In the genomic region with DNA sequence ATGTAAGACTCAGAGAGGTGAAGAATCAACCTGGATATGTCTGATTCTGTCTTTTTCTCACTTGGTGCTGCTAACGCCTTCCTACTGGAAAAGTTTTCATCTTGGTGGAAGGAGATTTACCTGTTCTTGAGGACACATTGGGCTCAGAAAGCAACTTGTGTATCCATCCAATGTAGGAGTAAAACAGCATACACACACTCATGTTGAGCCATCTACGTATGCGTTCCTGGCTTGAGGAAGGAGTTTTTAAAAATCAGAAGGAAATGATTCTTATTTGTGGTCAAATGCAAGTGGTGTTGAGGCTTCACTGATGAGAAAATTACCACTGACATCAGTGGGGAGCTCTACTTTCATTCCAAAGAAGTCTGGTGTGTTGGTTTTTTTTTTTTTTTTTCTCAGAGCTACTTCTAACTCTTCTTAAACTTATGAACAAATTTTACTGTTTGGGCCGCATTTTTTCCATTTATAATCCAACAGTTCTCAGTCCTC, we compare ENCODE assay signal across 27 cellular contexts. TPM values are rescaled to one million over a fixed set of nuclear protein-coding genes. Genes with fewer than 3 reads are reported as not detected.
DNase-seq lines count a peak whose midpoint lies in the region; FAIRE-seq and TF ChIP-seq lines count a peak whose summit lies in the region.
"Had no signal": no experiment of that assay in that cellular context is flagged by ENCODE, and none has a peak within 500 bp of the region (broad histone marks: within the 10 kb centered on the region; RNA-seq: fewer than 3 reads in every experiment).

No MANE protein-coding gene starts in this region.

- POLR2A ChIA-PET in CD8-positive, alpha-beta memory T cell (lab: Charles Lee), result no interaction called here

- no peak overlapping the region for H2BK15ac ChIP-seq in mesenchymal stem cell (ENCODE audit: low read depth, poor library complexity, severe bottlenecking)

- peaks cover 0 to 4% (median 2%) of the 10 kb centered on the region in 3 donors for H3K36me3 Mint-ChIP-seq in CD8-positive, alpha-beta memory T cell
- H3K36me3 Mint-ChIP-seq in activated T-helper 1 cell treated with anti-CD3 and anti-CD28 coated beads, Interleukin-12 subunit alpha, Interleukin-12 subunit beta, Interleukin-2, Interleukin-4 antibody, amounts not matched to agents 30 ng/mL and 10 ng/mL and 1 ng/mL, durations not matched to agents 14 hours and 24 hours and 36 hours (ENCODE audit: low read depth), result peaks cover 12% of the 10 kb centered on the region

- no peaks in the 10 kb centered on the region for H3K27me3 ChIP-seq in CD8-positive, alpha-beta memory T cell (ENCODE audit: insufficient read depth, low read length, poor library complexity, severe bottlenecking)
- no peaks in the 10 kb centered on the region for H3K27me3 ChIP-seq in keratinocyte (ENCODE audit: control insufficient read depth, extremely low read depth, insufficient read depth, low read length)
- no peaks in the 10 kb centered on the region for H3K27me3 ChIP-seq in mesenchymal stem cell (ENCODE audit: control insufficient read depth in 1 of 2, insufficient read depth in 1 of 2, low read length in 2 of 2)
- H3K27me3 ChIP-seq in tibial artery, result peaks cover 0 to 4% of the 10 kb centered on the region in 2 donors
- H3K27me3 ChIP-seq: BLaER1 treated with 17β-estradiol and CSF1 and Interleukin-3, amounts not matched to agents 10 nM and 100 nM; suprapubic skin had no signal

- no peak overlapping the region for H4K91ac ChIP-seq in mesenchymal stem cell (ENCODE audit: low read length)

- H3K4ac ChIP-seq in mesenchymal stem cell (ENCODE audit: low read depth in 1 of 2, low read length in 2 of 2), result no peak overlapping the region

- no peaks in the 10 kb centered on the region for H3K36me3 ChIP-seq in CD8-positive, alpha-beta memory T cell (ENCODE audit: insufficient read depth, low read length)
- no peaks in the 10 kb centered on the region for H3K36me3 ChIP-seq in keratinocyte (ENCODE audit: control insufficient read depth in 2 of 2, extremely low read depth in 1 of 2, insufficient read depth in 2 of 2, low read length in 2 of 2)
- H3K36me3 ChIP-seq in mesenchymal stem cell (ENCODE audit: control insufficient read depth in 1 of 2, insufficient read depth in 2 of 2, low read depth in 1 of 2, low read length in 2 of 2), result no peaks in the 10 kb centered on the region
- H3K36me3 ChIP-seq in tibial artery, result no peaks in the 10 kb centered on the region
- H3K36me3 ChIP-seq: BLaER1 treated with 17β-estradiol and CSF1 and Interleukin-3, amounts not matched to agents 10 nM and 100 nM; suprapubic skin had no signal

- no peak overlapping the region for H2BK12ac ChIP-seq in mesenchymal stem cell (ENCODE audit: low read length in 2 of 2)

- peaks cover 0 to 6% (median 2%) of the 10 kb centered on the region in 5 donors for H3K9me3 Mint-ChIP-seq in CD8-positive, alpha-beta memory T cell
- peaks cover 8% of the 10 kb centered on the region for H3K9me3 Mint-ChIP-seq in activated T-helper 1 cell treated with anti-CD3 and anti-CD28 coated beads, Interleukin-12 subunit alpha, Interleukin-12 subunit beta, Interleukin-2, Interleukin-4 antibody, amounts not matched to agents 30 ng/mL and 10 ng/mL and 1 ng/mL, durations not matched to agents 14 hours and 24 hours and 36 hours
- H3K9me3 Mint-ChIP-seq: activated naive CD4-positive, alpha-beta T cell treated with anti-CD3 and anti-CD28 coated beads, Interleukin-2, amount 50 U/mL, for 24 hours had no signal

- H2AFZ ChIP-seq in keratinocyte (ENCODE audit: control insufficient read depth, low read length) (no peak overlapping the region), mesenchymal stem cell (ENCODE audit: low read depth, low read length) (no peak overlapping the region)

- H3K4me2 ChIP-seq in keratinocyte (ENCODE audit: control insufficient read depth, extremely low read depth, insufficient read depth, low read depth, low read length) (no peak overlapping the region), mesenchymal stem cell (ENCODE audit: low read length, poor library complexity, severe bottlenecking) (no peak overlapping the region)
- H3K4me2 ChIP-seq: BLaER1 treated with 17β-estradiol and CSF1 and Interleukin-3, amounts not matched to agents 10 nM and 100 nM had no signal

- H3K23ac ChIP-seq in mesenchymal stem cell (ENCODE audit: low read length in 2 of 2), result no peak overlapping the region

- H3K9ac ChIP-seq in keratinocyte (ENCODE audit: control insufficient read depth, extremely low read depth, insufficient read depth, low read length), result no peak overlapping the region
- no peak overlapping the region for H3K9ac ChIP-seq in mesenchymal stem cell (ENCODE audit: low read length)
- H3K9ac ChIP-seq: BLaER1 treated with 17β-estradiol and CSF1 and Interleukin-3, amounts not matched to agents 10 nM and 100 nM had no signal

- TF ChIP-seq CTCF in keratinocyte (optimal IDR thresholded peaks at IDR 0.05 in 1 of 3, IDR thresholded peaks at IDR 0.05 in 1 of 3, conservative IDR thresholded peaks at IDR 0.05 in 1 of 3; ENCODE audit: extremely low read depth in 1 of 3, insufficient read depth in 2 of 3, low read length in 3 of 3) (no peak), tibial artery (IDR thresholded peaks at IDR 0.05) (no peak)

- H3K27ac Mint-ChIP-seq in CD8-positive, alpha-beta memory T cell, result peak overlapping the region in 6 of 8 donors; percentile 20 to 63 (median 39)
- peak overlapping the region; percentile 41 for H3K27ac Mint-ChIP-seq in activated T-helper 1 cell treated with anti-CD3 and anti-CD28 coated beads, Interleukin-12 subunit alpha, Interleukin-12 subunit beta, Interleukin-2, Interleukin-4 antibody, amounts not matched to agents 30 ng/mL and 10 ng/mL and 1 ng/mL, durations not matched to agents 14 hours and 24 hours and 36 hours
- H3K27ac Mint-ChIP-seq: activated B cell treated with CpG ODN at 0.5 μM for 24 hours; activated naive CD4-positive, alpha-beta T cell treated with anti-CD3 and anti-CD28 coated beads, Interleukin-2, amount 50 U/mL, for 24 hours; naive B cell had no signal

- intact Hi-C loops in activated T-helper 1 cell treated with anti-CD3 and anti-CD28 coated beads, Interleukin-12 subunit alpha, Interleukin-12 subunit beta, Interleukin-2, Interleukin-4 antibody, amounts not matched to agents 30 ng/mL and 10 ng/mL and 1 ng/mL, durations not matched to agents 14 hours and 24 hours and 36 hours (cut with micrococcal nuclease), result loop anchor here (5.0 to 10.0 kb wide), 2 partner anchors 57 to 281 kb away; partner anchors contain the start of gene XCL1
- intact Hi-C loops in tibial artery (cut with DNase I; ENCODE audit: low total_unique reads), result no loop called here

- no peaks in the 10 kb centered on the region for H3K9me1 ChIP-seq in keratinocyte (ENCODE audit: control insufficient read depth, extremely low read depth, insufficient read depth, low read length)

- H2AK5ac ChIP-seq in mesenchymal stem cell (ENCODE audit: low read length, severe bottlenecking), result no peak overlapping the region

- no peak overlapping the region for H3K18ac ChIP-seq in mesenchymal stem cell (ENCODE audit: low read depth in 1 of 2, low read length in 2 of 2)

- H3K27me3 Mint-ChIP-seq in CD8-positive, alpha-beta memory T cell, result no peaks in the 10 kb centered on the region
- H3K27me3 Mint-ChIP-seq in activated T-helper 1 cell treated with anti-CD3 and anti-CD28 coated beads, Interleukin-12 subunit alpha, Interleukin-12 subunit beta, Interleukin-2, Interleukin-4 antibody, amounts not matched to agents 30 ng/mL and 10 ng/mL and 1 ng/mL, durations not matched to agents 14 hours and 24 hours and 36 hours (ENCODE audit: insufficient read depth), result no peaks in the 10 kb centered on the region
- H3K27me3 Mint-ChIP-seq: activated naive CD4-positive, alpha-beta T cell treated with anti-CD3 and anti-CD28 coated beads, Interleukin-2, amount 50 U/mL, for 24 hours had no signal

- no peak overlapping the region for H2BK5ac ChIP-seq in mesenchymal stem cell (ENCODE audit: low read depth, low read length, poor library complexity, severe bottlenecking)

- H3K4me1 Mint-ChIP-seq in CD8-positive, alpha-beta memory T cell, result peaks cover 79 to 92% (median 80%) of the 10 kb centered on the region in 3 donors
- H3K4me1 Mint-ChIP-seq in activated T-helper 1 cell treated with anti-CD3 and anti-CD28 coated beads, Interleukin-12 subunit alpha, Interleukin-12 subunit beta, Interleukin-2, Interleukin-4 antibody, amounts not matched to agents 30 ng/mL and 10 ng/mL and 1 ng/mL, durations not matched to agents 14 hours and 24 hours and 36 hours (ENCODE audit: low read depth), result peaks cover 75% of the 10 kb centered on the region
- H3K4me1 Mint-ChIP-seq: activated B cell treated with CpG ODN at 0.5 μM for 24 hours had no signal

- peaks cover 80% of the 10 kb centered on the region for H3K4me1 ChIP-seq in CD8-positive, alpha-beta memory T cell (ENCODE audit: insufficient read depth, low read length)
- H3K4me1 ChIP-seq in keratinocyte (ENCODE audit: control insufficient read depth, extremely low read depth, insufficient read depth, low read length), result no peaks in the 10 kb centered on the region
- no peaks in the 10 kb centered on the region for H3K4me1 ChIP-seq in mesenchymal stem cell (ENCODE audit: control insufficient read depth, insufficient read depth, low read depth, low read length)
- no peaks in the 10 kb centered on the region for H3K4me1 ChIP-seq in tibial artery
- H3K4me1 ChIP-seq: suprapubic skin had no signal

- H4K8ac ChIP-seq in mesenchymal stem cell (ENCODE audit: low read length), result no peak overlapping the region

- H4K20me1 ChIP-seq in keratinocyte (ENCODE audit: control insufficient read depth, extremely low read depth, insufficient read depth, low read length), result no peaks in the 10 kb centered on the region
- H4K20me1 ChIP-seq: BLaER1 treated with 17β-estradiol and CSF1 and Interleukin-3, amounts not matched to agents 10 nM and 100 nM had no signal

- 80% methylated on average over 1 of the region's 4 CpGs for WGBS in mesenchymal stem cell

- peak overlapping the region in 5 of 7 donors; percentile 26 to 78 (median 46) for H3K4me3 Mint-ChIP-seq in CD8-positive, alpha-beta memory T cell
- H3K4me3 Mint-ChIP-seq in activated T-helper 1 cell treated with anti-CD3 and anti-CD28 coated beads, Interleukin-12 subunit alpha, Interleukin-12 subunit beta, Interleukin-2, Interleukin-4 antibody, amounts not matched to agents 30 ng/mL and 10 ng/mL and 1 ng/mL, durations not matched to agents 14 hours and 24 hours and 36 hours, result peak overlapping the region; percentile 29
- H3K4me3 Mint-ChIP-seq: activated B cell treated with CpG ODN at 0.5 μM for 24 hours; activated naive CD4-positive, alpha-beta T cell treated with anti-CD3 and anti-CD28 coated beads, Interleukin-2, amount 50 U/mL, for 24 hours; naive B cell had no signal

- no peaks in the 10 kb centered on the region for H3K79me1 ChIP-seq in mesenchymal stem cell (replicated peaks; ENCODE audit: low read length, poor library complexity, severe bottlenecking)

- CTCF ChIA-PET in CD8-positive, alpha-beta memory T cell (lab: Charles Lee), result interaction anchor here (0.8 to 1.7 kb wide), 3 partner anchors 17 to 175 kb away, joined by 3 to 7 read pairs (median 4); no protein-coding TSS in a partner anchor

- FAIRE-seq in keratinocyte (lab: Jason Lieb, UNC), result peak; percentile 58
- FAIRE-seq: endothelial cell of umbilical vein, urothelium cell line had no signal

- H3K9me3 ChIP-seq in CD8-positive, alpha-beta memory T cell (ENCODE audit: low read length), result no peaks in the 10 kb centered on the region
- no peaks in the 10 kb centered on the region for H3K9me3 ChIP-seq in keratinocyte (ENCODE audit: control insufficient read depth, low read depth, low read length)
- no peaks in the 10 kb centered on the region for H3K9me3 ChIP-seq in mesenchymal stem cell (ENCODE audit: control insufficient read depth, low read length)
- no peaks in the 10 kb centered on the region for H3K9me3 ChIP-seq in tibial artery
- H3K9me3 ChIP-seq: suprapubic skin had no signal

- H3K27ac ChIP-seq in CD8-positive, alpha-beta memory T cell (ENCODE audit: low read depth, low read length), result no peak overlapping the region
- no peak overlapping the region for H3K27ac ChIP-seq in keratinocyte (ENCODE audit: control insufficient read depth, insufficient read depth, low read length)
- no peak overlapping the region for H3K27ac ChIP-seq in mesenchymal stem cell (ENCODE audit: low read length, poor library complexity, severe bottlenecking)
- H3K27ac ChIP-seq in tibial artery, result no peak overlapping the region
- H3K27ac ChIP-seq: BLaER1 treated with 17β-estradiol and CSF1 and Interleukin-3, amounts not matched to agents 10 nM and 100 nM; dorsolateral prefrontal cortex; HL-60; suprapubic skin had no signal

- peak overlapping the region; percentile 10 for H3K4me3 ChIP-seq in CD8-positive, alpha-beta memory T cell (ENCODE audit: low read length)
- no peak overlapping the region for H3K4me3 ChIP-seq in keratinocyte (ENCODE audit: control insufficient read depth in 2 of 3, extremely low read depth in 1 of 3, insufficient read depth in 2 of 3, low read depth in 1 of 3, low read length in 3 of 3)
- H3K4me3 ChIP-seq in mesenchymal stem cell (ENCODE audit: insufficient read depth in 1 of 2, low read depth in 1 of 2, low read length in 2 of 2), result no peak overlapping the region
- no peak overlapping the region for H3K4me3 ChIP-seq in tibial artery
- H3K4me3 ChIP-seq: BLaER1 treated with 17β-estradiol and CSF1 and Interleukin-3, amounts not matched to agents 10 nM and 100 nM; dorsolateral prefrontal cortex; suprapubic skin had no signal

- H3K14ac ChIP-seq in mesenchymal stem cell (ENCODE audit: low read length in 2 of 2), result no peak overlapping the region

- H2BK120ac ChIP-seq in mesenchymal stem cell (ENCODE audit: low read depth, low read length), result no peak overlapping the region

- DNase-seq in CD8-positive, alpha-beta memory T cell, result peak in 1 of 5 donors; percentile 18
- DNase-seq in Kasumi-1 (lab: John Stamatoyannopoulos, UW) (peak; percentile 24 to 25), keratinocyte (ENCODE audit: low read depth, low spot score) (no peak), HuH-7.5 (ENCODE audit: low spot score) (no peak), mesenchymal stem cell (no peak), tibial artery (no peak)
- no peak for DNase-seq in activated T-helper 1 cell treated with anti-CD3 and anti-CD28 coated beads, Interleukin-12 subunit alpha, Interleukin-12 subunit beta, Interleukin-2, Interleukin-4 antibody, amounts not matched to agents 30 ng/mL and 10 ng/mL and 1 ng/mL, durations not matched to agents 14 hours and 24 hours and 36 hours (ENCODE audit: low spot score)
- DNase-seq: activated B cell treated with CpG ODN at 0.5 μM for 24 hours, Calu3, dorsolateral prefrontal cortex, left colon, mesendoderm, naive B cell, NCI-H1105 treated with DMSO at 0.1 percent for 48 hours, NCI-H2029, NCI-H2227 treated with DMSO at 0.1 percent for 48 hours, occipital lobe, T1000 had no signal

- dilution Hi-C loops in keratinocyte (cut with MboI; ENCODE audit: extremely low pct_ligation_motif_present, low sequenced_read_pairs), result no loop called here

- no peaks in the 10 kb centered on the region for H3K79me2 ChIP-seq in keratinocyte (ENCODE audit: control insufficient read depth, insufficient read depth, low read length)

RNA-seq across cellular contexts. Expression of gene XCL2, which starts 25.6 kb away (rescaled TPM):
- 100 to 1,000 TPM; 316 to 350 TPM for total RNA-seq in CD8-positive, alpha-beta memory T cell
- polyA plus RNA-seq in CD8-positive, alpha-beta memory T cell, result 90.6 TPM
- total RNA-seq in activated T-helper 1 cell treated with anti-CD3 and anti-CD28 coated beads, Interleukin-12 subunit alpha, Interleukin-12 subunit beta, Interleukin-2, Interleukin-4 antibody, amounts not matched to agents 30 ng/mL and 10 ng/mL and 1 ng/mL, durations not matched to agents 14 hours and 24 hours and 36 hours, result 51.7 and 53.2 TPM in 2 replicates
- not detected in 3 replicates for polyA plus RNA-seq in keratinocyte
- not detected for polyA plus RNA-seq in keratinocyte (2011; ENCODE audit: low read depth)
- polyA plus RNA-seq in keratinocyte (2011; cell fraction: cytosol; rRNA removed), result not detected in 2 replicates
- not detected in 2 replicates for polyA plus RNA-seq in keratinocyte (2011; cell fraction: nucleus; rRNA removed)
- polyA plus RNA-seq in keratinocyte (2012; ENCODE audit: low replicate concordance), result not detected in 2 replicates
- not detected in 3 replicates for polyA minus RNA-seq in keratinocyte
- not detected for polyA minus RNA-seq in keratinocyte (2011; cell fraction: cytosol; rRNA and poly(A)+ RNA removed)
- polyA minus RNA-seq in keratinocyte (2011; cell fraction: nucleus; rRNA and poly(A)+ RNA removed), result not detected in 2 replicates
- polyA plus RNA-seq in mesenchymal stem cell (2013, experiment 1 of 2), result not detected
- polyA plus RNA-seq in mesenchymal stem cell (2013, experiment 2 of 2), result not detected
- total RNA-seq: activated B cell treated with CpG ODN at 0.5 μM for 24 hours, Calu3, Daoy, endothelial cell of umbilical vein, occipital lobe, pulmonary artery endothelial cell, suprapubic skin had no signal
- polyA plus RNA-seq: endothelial cell of umbilical vein had no signal

RNA-seq across cellular contexts. Expression of gene XCL1, which starts 58.2 kb away (rescaled TPM):
- 100 to 1,000 TPM; 242 to 258 TPM for total RNA-seq in CD8-positive, alpha-beta memory T cell
- 30.3 TPM for polyA plus RNA-seq in CD8-positive, alpha-beta memory T cell
- 16.4 and 16.9 TPM in 2 replicates for total RNA-seq in activated T-helper 1 cell treated with anti-CD3 and anti-CD28 coated beads, Interleukin-12 subunit alpha, Interleukin-12 subunit beta, Interleukin-2, Interleukin-4 antibody, amounts not matched to agents 30 ng/mL and 10 ng/mL and 1 ng/mL, durations not matched to agents 14 hours and 24 hours and 36 hours
- polyA plus RNA-seq in keratinocyte, result 0.18 to 0.33 TPM in 2 of 3 replicates, not detected in the other
- polyA plus RNA-seq in keratinocyte (2011; ENCODE audit: low read depth), result not detected
- polyA plus RNA-seq in keratinocyte (2011; cell fraction: cytosol; rRNA removed), result not detected in 2 replicates
- polyA plus RNA-seq in keratinocyte (2011; cell fraction: nucleus; rRNA removed), result not detected in 2 replicates
- polyA plus RNA-seq in keratinocyte (2012; ENCODE audit: low replicate concordance), result 0.16 TPM in 1 of 2 replicates, not detected in the other
- not detected in 3 replicates for polyA minus RNA-seq in keratinocyte
- polyA minus RNA-seq in keratinocyte (2011; cell fraction: cytosol; rRNA and poly(A)+ RNA removed), result not detected
- polyA minus RNA-seq in keratinocyte (2011; cell fraction: nucleus; rRNA and poly(A)+ RNA removed), result not detected in 2 replicates
- not detected for polyA plus RNA-seq in mesenchymal stem cell (2013, experiment 1 of 2)
- polyA plus RNA-seq in mesenchymal stem cell (2013, experiment 2 of 2), result not detected
- total RNA-seq: activated B cell treated with CpG ODN at 0.5 μM for 24 hours, Calu3, Daoy, endothelial cell of umbilical vein, M059J, occipital lobe, pulmonary artery endothelial cell, suprapubic skin had no signal
- polyA plus RNA-seq: endothelial cell of umbilical vein had no signal

Comparison
In these comparisons a context has a peak if more than half of its experiments do, and no peak if none do; other contexts are left out.
1. DNase-seq: peak in Kasumi-1 (2 of 2); none in activated T-helper 1 cell treated with anti-CD3 and anti-CD28 coated beads, Interleukin-12 subunit alpha, Interleukin-12 subunit beta, Interleukin-2, Interleukin-4 antibody, amounts not matched to agents 30 ng/mL and 10 ng/mL and 1 ng/mL, durations not matched to agents 14 hours and 24 hours and 36 hours (single experiment), keratinocyte (single experiment), HuH-7.5 (single experiment), mesenchymal stem cell (single experiment) and tibial artery (0 of 2).
2. RNA of gene XCL1, which starts 58.2 kb away (total RNA-seq): 242 to 258 TPM in CD8-positive, alpha-beta memory T cell; 16.4 to 16.9 TPM in activated T-helper 1 cell treated with anti-CD3 and anti-CD28 coated beads, Interleukin-12 subunit alpha, Interleukin-12 subunit beta, Interleukin-2, Interleukin-4 antibody, amounts not matched to agents 30 ng/mL and 10 ng/mL and 1 ng/mL, durations not matched to agents 14 hours and 24 hours and 36 hours; every median in the first group is over 10 times any median in the second.